In the genomic region with DNA sequence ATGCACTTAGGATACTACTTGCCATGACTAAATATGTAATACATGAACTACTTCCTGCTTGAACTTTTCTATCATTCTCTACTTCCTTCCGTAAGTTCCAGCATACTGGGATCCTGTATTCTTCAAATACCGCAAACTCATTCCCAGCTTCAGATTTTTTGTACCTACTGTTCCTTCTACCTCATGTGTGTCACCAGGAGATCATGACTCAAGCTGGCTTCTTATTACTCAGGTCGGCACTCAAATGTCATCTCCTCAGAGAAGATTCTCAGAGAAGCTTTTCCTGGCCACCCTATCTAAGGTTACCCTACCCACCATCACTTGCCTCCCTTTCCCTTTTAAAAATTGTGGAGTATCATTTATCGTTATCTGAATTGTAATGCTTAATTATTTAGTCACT, we compare ENCODE assay signal across 27 cellular contexts.
DNase-seq lines count a peak whose midpoint lies in the region; ATAC-seq and TF ChIP-seq lines count a peak whose summit lies in the region.
"Had no signal": no experiment of that assay in that cellular context is flagged by ENCODE, and none has a peak within 500 bp of the region (broad histone marks: within the 10 kb centered on the region; RNA-seq: fewer than 3 reads in every experiment).

No MANE protein-coding gene starts in this region.

- H3T11ph ChIP-seq in H9 (ENCODE audit: low read length): no peak overlapping the region

- H2BK5ac ChIP-seq in H9 (ENCODE audit: insufficient read length, low read length): no peak overlapping the region

- H3K18ac ChIP-seq in H9 (ENCODE audit: insufficient read length, low read depth, low read length): no peak overlapping the region

- no peak overlapping the region for H2BK20ac ChIP-seq in H9 (ENCODE audit: low read depth, low read length, poor library complexity, severe bottlenecking)

- no peak overlapping the region for H3K9ac ChIP-seq in H9 (ENCODE audit: extremely low read depth, insufficient read length, low read length)
- H3K9ac ChIP-seq: BLaER1 treated with 17β-estradiol and CSF1 and Interleukin-3, amounts not matched to agents 10 nM and 100 nM had no signal

- H3K9me3 ChIP-seq in CD4-positive, CD25-positive, alpha-beta regulatory T cell (ENCODE audit: control insufficient read depth in 2 of 2, low read length in 2 of 2): no peaks in the 10 kb centered on the region
- H3K9me3 ChIP-seq in H9 (ENCODE audit: control insufficient read depth, low read depth, low read length): no peaks in the 10 kb centered on the region
- H3K9me3 ChIP-seq in CD8-positive, alpha-beta memory T cell (ENCODE audit: low read length): no peaks in the 10 kb centered on the region
- H3K9me3 ChIP-seq: sigmoid colon, SJSA1, transverse colon had no signal

- no peak overlapping the region for H2AFZ ChIP-seq in H9 (ENCODE audit: low read length)

- no peak overlapping the region for H2BK15ac ChIP-seq in H9 (ENCODE audit: low read depth, low read length)

- WGBS in H9 (ENCODE audit: extremely low coverage, insufficient read length, low lambda C conversion rate): no CpG with 5 or more reads among the region's 4 CpGs

- no peaks in the 10 kb centered on the region for H3K27me3 ChIP-seq in CD4-positive, CD25-positive, alpha-beta regulatory T cell (ENCODE audit: control insufficient read depth, insufficient read depth, low read length)
- no peaks in the 10 kb centered on the region for H3K27me3 ChIP-seq in H9 (ENCODE audit: insufficient read depth, low read length)
- H3K27me3 ChIP-seq in CD8-positive, alpha-beta memory T cell (ENCODE audit: insufficient read depth, low read length, poor library complexity, severe bottlenecking): no peaks in the 10 kb centered on the region
- H3K27me3 ChIP-seq: BLaER1 treated with 17β-estradiol and CSF1 and Interleukin-3, amounts not matched to agents 10 nM and 100 nM; sigmoid colon; SJSA1; transverse colon had no signal

- peaks cover 29% of the 10 kb centered on the region for H3K36me3 Mint-ChIP-seq in CD4-positive, CD25-positive, alpha-beta regulatory T cell
- H3K36me3 Mint-ChIP-seq in H9 (ENCODE audit: insufficient read depth in 1 of 3, low read depth in 3 of 3): peaks cover 15 to 22% (median 17%) of the 10 kb centered on the region in 3 experiments
- H3K36me3 Mint-ChIP-seq in WTC11: peaks cover 18% of the 10 kb centered on the region
- H3K36me3 Mint-ChIP-seq in nephron progenitor cell (ENCODE audit: low read depth): peaks cover 80% of the 10 kb centered on the region
- H3K36me3 Mint-ChIP-seq in CD8-positive, alpha-beta memory T cell: peaks cover 5 to 27% (median 20%) of the 10 kb centered on the region in 3 donors

- no peak overlapping the region for H3K4me3 ChIP-seq in CD4-positive, CD25-positive, alpha-beta regulatory T cell (ENCODE audit: low read depth, low read length)
- no peak overlapping the region for H3K4me3 ChIP-seq in CD8-positive, alpha-beta memory T cell (ENCODE audit: low read length)
- H3K4me3 ChIP-seq: BLaER1 treated with 17β-estradiol and CSF1 and Interleukin-3, amounts not matched to agents 10 nM and 100 nM; left ventricle myocardium inferior; sigmoid colon; SJSA1; transverse colon had no signal

- DNase-seq in CD4-positive, CD25-positive, alpha-beta regulatory T cell: no peak
- no peak for DNase-seq in H9
- DNase-seq in WTC11 (ENCODE audit: low spot score): no peak
- DNase-seq in nephron progenitor cell: no peak
- no peak for DNase-seq in CD8-positive, alpha-beta memory T cell
- no peak for DNase-seq in stimulated activated naive CD4-positive, alpha-beta T cell treated with Interleukin-2 at 50 U/mL for 16 hours (lab: John Stamatoyannopoulos, UW)
- DNase-seq in activated CD8-positive, alpha-beta memory T cell treated with anti-CD3 and anti-CD28 coated beads, Interleukin-2, amount 50 U/mL, for 48 hours: no peak
- DNase-seq: activated CD4-positive, alpha-beta T cell treated with anti-CD3 and anti-CD28 coated beads, Interleukin-2, amount 50 U/mL, for 1 hour; activated gamma-delta T cell treated with Interleukin-2 at 50 U/mL for 16 hours; activated T-cell treated with anti-CD3 and anti-CD28 coated beads, Interleukin-2, amount 50 U/mL, for 4 hours; caudate nucleus; cortex of kidney; effector memory CD4-positive, alpha-beta T cell; islet precursor cell; left ventricle myocardium inferior; mesendoderm; NCI-H146; NCI-H2107; NCI-H345; RPMI8226; sigmoid colon; stimulated activated CD4-positive, alpha-beta T cell treated with anti-CD3 and anti-CD28 coated beads, Interleukin-12 subunit alpha, Interleukin-12 subunit beta, amount 100 ng/mL, for 4 hours; stimulated activated CD4-positive, alpha-beta T cell treated with anti-CD3 and anti-CD28 coated beads, Interleukin-2, amount 100 ng/mL, for 48 hours; T-helper 9 cell; transverse colon had no signal

- no peaks in the 10 kb centered on the region for H3K23me2 ChIP-seq in H9 (ENCODE audit: insufficient read length, low read depth, low read length, poor library complexity, severe bottlenecking)

- no peak for ATAC-seq in CD4-positive, CD25-positive, alpha-beta regulatory T cell (ENCODE audit: low read depth in 2 of 2)
- ATAC-seq in WTC11: no peak
- ATAC-seq: activated T-cell treated with anti-CD3 and anti-CD28 coated beads, Interleukin-2, amount 50 U/mL, for 4 hours had no signal

- TF ChIP-seq CTCF in H9 (conservative IDR thresholded peaks at IDR 0.05) (no peak), WTC11 (IDR thresholded peaks at IDR 0.05) (no peak), nephron progenitor cell (IDR thresholded peaks at IDR 0.05) (no peak)

- no peak overlapping the region for H3K4me2 ChIP-seq in H9 (ENCODE audit: insufficient read depth, insufficient read length, low read length)
- H3K4me2 ChIP-seq: BLaER1 treated with 17β-estradiol and CSF1 and Interleukin-3, amounts not matched to agents 10 nM and 100 nM had no signal

- peaks cover 0 to 2% (median 0%) of the 10 kb centered on the region in 7 donors for H3K9me3 Mint-ChIP-seq in CD4-positive, CD25-positive, alpha-beta regulatory T cell
- H3K9me3 Mint-ChIP-seq in H9 (no peaks in the 10 kb centered on the region), WTC11 (peaks cover 2% of the 10 kb centered on the region; the same call in 1 of the 2 replicates), nephron progenitor cell (peaks cover 21% of the 10 kb centered on the region)
- no peaks in the 10 kb centered on the region for H3K9me3 Mint-ChIP-seq in CD8-positive, alpha-beta memory T cell

- peaks cover 12% of the 10 kb centered on the region; the same call in 1 of the 2 replicates for H3K79me2 ChIP-seq in H9 (ENCODE audit: insufficient read depth, low read length)

- peak overlapping the region in 2 of 3 donors; percentile 17 to 42 for H3K27ac Mint-ChIP-seq in CD4-positive, CD25-positive, alpha-beta regulatory T cell
- 0 out of 7 replicates have a peak overlapping the region, but pooled peaks of 2 of the 3 experiments have one; percentile 11 to 15 for H3K27ac Mint-ChIP-seq in H9
- peak overlapping the region; percentile 28; the same call in 1 of the 2 replicates for H3K27ac Mint-ChIP-seq in WTC11
- H3K27ac Mint-ChIP-seq in nephron progenitor cell: peak overlapping the region; percentile 52
- H3K27ac Mint-ChIP-seq in CD8-positive, alpha-beta memory T cell: peak overlapping the region in 3 of 8 donors; percentile 37 to 89 (median 39)

- peaks cover 3% of the 10 kb centered on the region for H3K79me1 ChIP-seq in H9 (ENCODE audit: insufficient read depth, low read depth, low read length, poor library complexity, severe bottlenecking)

- no peak overlapping the region for H3K14ac ChIP-seq in H9 (ENCODE audit: insufficient read depth, low read length)

- no peak overlapping the region for H4K8ac ChIP-seq in H9 (replicated peaks; ENCODE audit: insufficient read length, low read depth, low read length)

- H4K20me1 ChIP-seq in H9 (ENCODE audit: control insufficient read depth, insufficient read depth, insufficient read length): no peaks in the 10 kb centered on the region

- H2BK120ac ChIP-seq in H9 (ENCODE audit: low read depth, low read length, poor library complexity, severe bottlenecking): no peak overlapping the region

- H3K4me1 Mint-ChIP-seq in CD4-positive, CD25-positive, alpha-beta regulatory T cell: peaks cover 47 to 68% (median 53%) of the 10 kb centered on the region in 4 donors
- H3K4me1 Mint-ChIP-seq in H9 (no peaks in the 10 kb centered on the region), WTC11 (0 out of 2 replicates have a peak, but pooled peaks cover 3% of the 10 kb centered on the region), nephron progenitor cell (no peaks in the 10 kb centered on the region)
- H3K4me1 Mint-ChIP-seq in CD8-positive, alpha-beta memory T cell: peaks cover 51 to 80% (median 55%) of the 10 kb centered on the region in 3 donors

- H2BK12ac ChIP-seq in H9 (ENCODE audit: insufficient read length, low read depth, low read length): no peak overlapping the region

- H4K5ac ChIP-seq in H9 (ENCODE audit: insufficient read length, low read depth, low read length): no peak overlapping the region

- no peak overlapping the region for H2AK5ac ChIP-seq in H9 (ENCODE audit: insufficient read length, low read length)

- peaks cover 5% of the 10 kb centered on the region for H3K27me3 Mint-ChIP-seq in CD4-positive, CD25-positive, alpha-beta regulatory T cell
- no peaks in the 10 kb centered on the region for H3K27me3 Mint-ChIP-seq in H9 (ENCODE audit: low read depth)
- H3K27me3 Mint-ChIP-seq in WTC11 (ENCODE audit: low read depth): no peaks in the 10 kb centered on the region
- H3K27me3 Mint-ChIP-seq in nephron progenitor cell (ENCODE audit: low read depth, poor library complexity): no peaks in the 10 kb centered on the region
- no peaks in the 10 kb centered on the region for H3K27me3 Mint-ChIP-seq in CD8-positive, alpha-beta memory T cell

- H3K36me3 ChIP-seq in CD4-positive, CD25-positive, alpha-beta regulatory T cell (ENCODE audit: control insufficient read depth, insufficient read depth, low read length): peaks cover 17% of the 10 kb centered on the region
- peaks cover 8% of the 10 kb centered on the region for H3K36me3 ChIP-seq in CD8-positive, alpha-beta memory T cell (ENCODE audit: insufficient read depth, low read length)

- POLR2A ChIA-PET in WTC11 (lab: Charles Lee): no interaction called here
- POLR2A ChIA-PET in CD8-positive, alpha-beta memory T cell (lab: Charles Lee): no interaction called here

- no peak overlapping the region for H3K56ac ChIP-seq in H9 (ENCODE audit: insufficient read length, low read depth, low read length)

- H3K23ac ChIP-seq in H9 (ENCODE audit: insufficient read length, low read depth, low read length): no peak overlapping the region

- peaks cover 27% of the 10 kb centered on the region for H3K4me1 ChIP-seq in CD4-positive, CD25-positive, alpha-beta regulatory T cell (ENCODE audit: control insufficient read depth, insufficient read depth, low read length, poor library complexity, severe bottlenecking)
- no peaks in the 10 kb centered on the region for H3K4me1 ChIP-seq in H9 (ENCODE audit: insufficient read depth, low read length)
- H3K4me1 ChIP-seq in CD8-positive, alpha-beta memory T cell (ENCODE audit: insufficient read depth, low read length): peaks cover 6% of the 10 kb centered on the region
- H3K4me1 ChIP-seq: BLaER1 treated with 17β-estradiol and CSF1 and Interleukin-3, amounts not matched to agents 10 nM and 100 nM; left ventricle myocardium inferior had no signal

- no peak overlapping the region for H4K91ac ChIP-seq in H9 (ENCODE audit: insufficient read length, low read depth, low read length)

- H3K27ac ChIP-seq in CD4-positive, CD25-positive, alpha-beta regulatory T cell (ENCODE audit: insufficient read depth, low read length, poor library complexity, severe bottlenecking): no peak overlapping the region
- H3K27ac ChIP-seq in H9 (ENCODE audit: insufficient read length, low read depth, low read length): no peak overlapping the region
- no peak overlapping the region for H3K27ac ChIP-seq in CD8-positive, alpha-beta memory T cell (ENCODE audit: low read depth, low read length)
- H3K27ac ChIP-seq: BLaER1 treated with 17β-estradiol and CSF1 and Interleukin-3, amounts not matched to agents 10 nM and 100 nM; left ventricle myocardium inferior; sigmoid colon; SJSA1; transverse colon had no signal

- H3K4me3 Mint-ChIP-seq in CD4-positive, CD25-positive, alpha-beta regulatory T cell: peak overlapping the region in 3 of 4 donors; percentile 2 to 28 (median 27)
- H3K4me3 Mint-ChIP-seq in H9: no peak overlapping the region
- no peak overlapping the region for H3K4me3 Mint-ChIP-seq in WTC11
- no peak overlapping the region for H3K4me3 Mint-ChIP-seq in nephron progenitor cell
- H3K4me3 Mint-ChIP-seq in CD8-positive, alpha-beta memory T cell: peak overlapping the region in 2 of 7 donors; percentile 42 to 52
- H3K4me3 Mint-ChIP-seq: activated T-cell treated with anti-CD3 and anti-CD28 coated beads, Interleukin-2, amount 50 U/mL, for 4 hours had no signal

- CTCF ChIA-PET in WTC11 (lab: Charles Lee): no interaction called here
- CTCF ChIA-PET in CD8-positive, alpha-beta memory T cell (lab: Charles Lee): interaction anchor here (1.3 kb wide), 1 partner anchor 68 kb away, joined by 4 read pairs; no protein-coding TSS in a partner anchor

- no peak overlapping the region for H3K4ac ChIP-seq in H9 (ENCODE audit: low read depth, low read length)

Comparison
In these comparisons a context has a peak if more than half of its experiments do, and no peak if none do; other contexts are left out.
1. H3K4me3 Mint-ChIP-seq: peak in CD4-positive, CD25-positive, alpha-beta regulatory T cell (3 of 4); none in H9 (0 of 2), WTC11 (single experiment) and nephron progenitor cell (single experiment).